9 cellular contexts compared by ENCODE assay signal in the genomic region with DNA sequence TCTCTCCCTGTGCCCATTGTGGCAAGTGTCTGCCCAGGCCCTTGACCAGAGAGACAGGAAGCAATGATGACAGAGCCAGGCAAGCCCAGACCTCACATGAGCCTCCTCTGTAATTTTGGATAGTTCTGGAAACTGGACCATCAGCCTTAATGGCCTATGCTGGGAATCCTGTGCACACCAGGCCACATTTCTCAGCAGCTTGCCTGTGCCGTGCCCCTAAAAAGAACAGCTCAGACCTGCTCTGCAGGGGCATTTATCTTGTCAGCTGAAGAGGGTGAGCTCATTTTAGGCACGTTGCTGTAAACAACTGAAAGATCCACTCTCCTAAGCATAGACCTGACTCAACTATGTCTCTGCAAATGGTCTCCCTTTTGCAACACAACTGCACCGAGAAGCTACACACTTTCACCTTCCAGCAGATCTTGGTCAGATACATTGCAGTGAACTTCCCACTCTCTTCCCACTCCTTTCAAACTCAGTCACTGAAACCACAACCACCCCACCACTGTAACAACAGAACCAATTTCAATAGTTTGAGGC. TPM values are rescaled to one million over a fixed set of nuclear protein-coding genes. Genes with fewer than 3 reads are reported as not detected.
DNase-seq lines count a peak whose midpoint lies in the region; ATAC-seq, FAIRE-seq and TF ChIP-seq lines count a peak whose summit lies in the region.
"Had no signal": no experiment of that assay in that cellular context is flagged by ENCODE, and none has a peak within 500 bp of the region (broad histone marks: within the 10 kb centered on the region; RNA-seq: fewer than 3 reads in every experiment).

No MANE protein-coding gene starts in this region.

- no peaks in the 10 kb centered on the region for H3K79me1 ChIP-seq in mesenchymal stem cell (replicated peaks; ENCODE audit: low read length, poor library complexity, severe bottlenecking)
- no peaks in the 10 kb centered on the region for H3K79me1 ChIP-seq in H9 (ENCODE audit: insufficient read depth, low read depth, low read length, poor library complexity, severe bottlenecking)

- H3K18ac ChIP-seq in mesenchymal stem cell (ENCODE audit: low read depth in 1 of 2, low read length in 2 of 2) = peak overlapping the region; percentile 16 to 28
- H3K18ac ChIP-seq in H9 (ENCODE audit: insufficient read length, low read depth, low read length) = no peak overlapping the region

- H3K36me3 Mint-ChIP-seq in H9 (ENCODE audit: insufficient read depth in 1 of 3, low read depth in 3 of 3) = no peaks in the 10 kb centered on the region

- no peak for TF ChIP-seq POLR2A in adrenal gland (IDR thresholded peaks at IDR 0.05)

- H3K56ac ChIP-seq in H9 (ENCODE audit: insufficient read length, low read depth, low read length) = no peak overlapping the region

- peak; percentile 85 for FAIRE-seq in GM18507 (lab: Jason Lieb, UNC)

- H3T11ph ChIP-seq in H9 (ENCODE audit: low read length) = no peak overlapping the region

- H3K27me3 ChIP-seq in mesenchymal stem cell (ENCODE audit: control insufficient read depth in 1 of 2, insufficient read depth in 1 of 2, low read length in 2 of 2) (no peaks in the 10 kb centered on the region), H9 (ENCODE audit: insufficient read depth, low read length) (no peaks in the 10 kb centered on the region), adrenal gland (no peaks in the 10 kb centered on the region)
- H3K27me3 ChIP-seq: upper lobe of left lung had no signal

- ATAC-seq in GM21367 (IDR thresholded peaks at IDR 0.05; ENCODE audit: unreplicated experiment) = peak; percentile 52
- peak; percentile 76 for ATAC-seq in HG03520 (IDR thresholded peaks at IDR 0.05; ENCODE audit: unreplicated experiment)

- no peaks in the 10 kb centered on the region for H3K23me2 ChIP-seq in H9 (ENCODE audit: insufficient read length, low read depth, low read length, poor library complexity, severe bottlenecking)

- H4K91ac ChIP-seq in mesenchymal stem cell (ENCODE audit: low read length) (no peak overlapping the region), H9 (ENCODE audit: insufficient read length, low read depth, low read length) (no peak overlapping the region)

- H4K8ac ChIP-seq in mesenchymal stem cell (ENCODE audit: low read length) = no peak overlapping the region
- H4K8ac ChIP-seq in H9 (replicated peaks; ENCODE audit: insufficient read length, low read depth, low read length) = no peak overlapping the region

- H2BK5ac ChIP-seq in mesenchymal stem cell (ENCODE audit: low read depth, low read length, poor library complexity, severe bottlenecking) (no peak overlapping the region), H9 (ENCODE audit: insufficient read length, low read length) (no peak overlapping the region)

- DNase-seq in GM18507 (ENCODE audit: extremely low spot score, insufficient read length, low read depth) (no peak), mesenchymal stem cell (peak; percentile 79), SK-N-DZ (ENCODE audit: low spot score) (no peak), H9 (no peak), DMS79 treated with DMSO at 0.1 percent for 48 hours (lab: John Stamatoyannopoulos, UW) (no peak), adrenal gland (no peak)
- DNase-seq: upper lobe of left lung had no signal

- no peak overlapping the region for H3K23ac ChIP-seq in mesenchymal stem cell (ENCODE audit: low read length in 2 of 2)
- no peak overlapping the region for H3K23ac ChIP-seq in H9 (ENCODE audit: insufficient read length, low read depth, low read length)

- H3K4me2 ChIP-seq in mesenchymal stem cell (ENCODE audit: low read length, poor library complexity, severe bottlenecking) (no peak overlapping the region), H9 (ENCODE audit: insufficient read depth, insufficient read length, low read length) (no peak overlapping the region)

- no peak overlapping the region for H3K27ac ChIP-seq in mesenchymal stem cell (ENCODE audit: low read length, poor library complexity, severe bottlenecking)
- no peak overlapping the region for H3K27ac ChIP-seq in H9 (ENCODE audit: insufficient read length, low read depth, low read length)
- no peak overlapping the region for H3K27ac ChIP-seq in adrenal gland

- WGBS in mesenchymal stem cell = 5% methylated on average over 3 of the region's 3 CpGs
- no CpG with 5 or more reads among the region's 3 CpGs for WGBS in H9 (ENCODE audit: extremely low coverage, insufficient read length, low lambda C conversion rate)
- 50 to 65% (median 58%) methylated on average over 2 to 3 of the region's 3 CpGs for WGBS in adrenal gland, 4 donors

- H3K36me3 ChIP-seq in mesenchymal stem cell (ENCODE audit: control insufficient read depth in 1 of 2, insufficient read depth in 2 of 2, low read depth in 1 of 2, low read length in 2 of 2) (no peaks in the 10 kb centered on the region), adrenal gland (replicated peaks in 1 of 2) (no peaks in the 10 kb centered on the region)
- H3K36me3 ChIP-seq: upper lobe of left lung had no signal

- intact Hi-C loops in adrenal gland (cut with DNase I) = no loop called here

- no peaks in the 10 kb centered on the region for H3K4me1 ChIP-seq in mesenchymal stem cell (ENCODE audit: control insufficient read depth, insufficient read depth, low read depth, low read length)
- H3K4me1 ChIP-seq in H9 (ENCODE audit: insufficient read depth, low read length) = no peaks in the 10 kb centered on the region
- no peaks in the 10 kb centered on the region for H3K4me1 ChIP-seq in adrenal gland (replicated peaks in 1 of 2)
- H3K4me1 ChIP-seq: upper lobe of left lung had no signal

- peak overlapping the region in 1 of 3 experiments; percentile 11; a peak in 1 of 7 replicates for H3K27ac Mint-ChIP-seq in H9

- H3K4ac ChIP-seq in mesenchymal stem cell (ENCODE audit: low read depth in 1 of 2, low read length in 2 of 2) = no peak overlapping the region
- no peak overlapping the region for H3K4ac ChIP-seq in H9 (ENCODE audit: low read depth, low read length)

- H2BK15ac ChIP-seq in mesenchymal stem cell (ENCODE audit: low read depth, poor library complexity, severe bottlenecking) = no peak overlapping the region
- no peak overlapping the region for H2BK15ac ChIP-seq in H9 (ENCODE audit: low read depth, low read length)

- H2BK12ac ChIP-seq in mesenchymal stem cell (ENCODE audit: low read length in 2 of 2) = peak overlapping the region; percentile 19 to 21
- no peak overlapping the region for H2BK12ac ChIP-seq in H9 (ENCODE audit: insufficient read length, low read depth, low read length)

- H3K9me3 Mint-ChIP-seq in H9 = peaks cover 0 to 2% of the 10 kb centered on the region in 2 experiments; a peak in 3 of 5 replicates

- H2BK120ac ChIP-seq in mesenchymal stem cell (ENCODE audit: low read depth, low read length) = no peak overlapping the region
- no peak overlapping the region for H2BK120ac ChIP-seq in H9 (ENCODE audit: low read depth, low read length, poor library complexity, severe bottlenecking)

- no peaks in the 10 kb centered on the region for H3K79me2 ChIP-seq in H9 (ENCODE audit: insufficient read depth, low read length)

- H3K14ac ChIP-seq in mesenchymal stem cell (ENCODE audit: low read length in 2 of 2) (no peak overlapping the region), H9 (ENCODE audit: insufficient read depth, low read length) (no peak overlapping the region)

- H3K4me3 Mint-ChIP-seq in H9 = no peak overlapping the region

- TF ChIP-seq CTCF in H9 (conservative IDR thresholded peaks at IDR 0.05) (no peak), adrenal gland (IDR thresholded peaks at IDR 0.05) (no peak)

- H3K9ac ChIP-seq in mesenchymal stem cell (ENCODE audit: low read length) (no peak overlapping the region), H9 (ENCODE audit: extremely low read depth, insufficient read length, low read length) (no peak overlapping the region)

- no peak overlapping the region for H2AK5ac ChIP-seq in mesenchymal stem cell (ENCODE audit: low read length, severe bottlenecking)
- H2AK5ac ChIP-seq in H9 (ENCODE audit: insufficient read length, low read length) = no peak overlapping the region

- no peak overlapping the region for H2BK20ac ChIP-seq in H9 (ENCODE audit: low read depth, low read length, poor library complexity, severe bottlenecking)

- no peaks in the 10 kb centered on the region for H3K4me1 Mint-ChIP-seq in H9

- H3K27me3 Mint-ChIP-seq in H9 (ENCODE audit: low read depth) = no peaks in the 10 kb centered on the region

- H4K5ac ChIP-seq in H9 (ENCODE audit: insufficient read length, low read depth, low read length) = no peak overlapping the region

- no peaks in the 10 kb centered on the region for H4K20me1 ChIP-seq in H9 (ENCODE audit: control insufficient read depth, insufficient read depth, insufficient read length)

- H3K4me3 ChIP-seq in mesenchymal stem cell (ENCODE audit: insufficient read depth in 1 of 2, low read depth in 1 of 2, low read length in 2 of 2) (no peak overlapping the region), adrenal gland (no peak overlapping the region)
- H3K4me3 ChIP-seq: upper lobe of left lung had no signal

- H2AFZ ChIP-seq in mesenchymal stem cell (ENCODE audit: low read depth, low read length) (peak overlapping the region; percentile 36), H9 (ENCODE audit: low read length) (no peak overlapping the region)

- H3K9me3 ChIP-seq in mesenchymal stem cell (ENCODE audit: control insufficient read depth, low read length) (peaks cover 3% of the 10 kb centered on the region), H9 (ENCODE audit: control insufficient read depth, low read depth, low read length) (no peaks in the 10 kb centered on the region), adrenal gland (replicated peaks in 1 of 3) (no peaks in the 10 kb centered on the region)
- H3K9me3 ChIP-seq: upper lobe of left lung had no signal

RNA-seq across cellular contexts. Expression of gene BACH1, which starts 53.5 kb away (rescaled TPM):
- 34.9 TPM for polyA plus RNA-seq in mesenchymal stem cell (2013, experiment 1 of 2)
- polyA plus RNA-seq in mesenchymal stem cell (2013, experiment 2 of 2) = 36.8 TPM
- polyA plus RNA-seq in SK-N-DZ (2014; cell fraction: cytosol; rRNA removed) = 21.6 and 23.2 TPM in 2 replicates
- 8.3 and 13.4 TPM in 2 replicates for polyA plus RNA-seq in SK-N-DZ (2014; cell fraction: nucleus; rRNA removed)
- total RNA-seq in H9 (2021) = 40.3 and 42.4 TPM in 2 replicates
- total RNA-seq in adrenal gland = 10 to 100 TPM; 18.5 to 61.2 (median 47.1) TPM
- 10 to 100 TPM in 1 of 3 donors, 1 to 10 TPM in 2; 5.1 to 18.2 (median 6.2) TPM for polyA plus RNA-seq in adrenal gland
